Comparison of ENCODE assay signal across 8 cellular contexts in genomic region chr16:678858-679807, GRCh38. TPM values are rescaled to one million over a fixed set of nuclear protein-coding genes. Genes with fewer than 3 reads are reported as not detected.
A peak's percentile ranks its signal among the peaks of the same experiment; 100 is the strongest.
DNase-seq lines count a peak whose midpoint lies in the region; TF ChIP-seq lines count a peak whose summit lies in the region.

No MANE protein-coding gene starts in this region.

- no peaks in the 10 kb centered on the region for H3K9me2 ChIP-seq in hepatocyte (replicated peaks; ENCODE audit: insufficient read depth)

- peaks cover 0 to 26% (median 0%) of the 10 kb centered on the region in 3 donors for H3K36me3 ChIP-seq in Peyer's patch
- peaks cover 13 to 15% of the 10 kb centered on the region in 2 donors for H3K36me3 ChIP-seq in ascending aorta
- no peaks in the 10 kb centered on the region for H3K36me3 ChIP-seq in hepatocyte (replicated peaks; ENCODE audit: insufficient read depth, low read depth)

- peak overlapping the region; percentile 65 for H3K27ac ChIP-seq in HL-60 (replicated peaks)
- H3K27ac ChIP-seq in Peyer's patch = peak overlapping the region; percentile 91 to 97 (median 94)
- peak overlapping the region; percentile 85 to 90 for H3K27ac ChIP-seq in ascending aorta
- H3K27ac ChIP-seq in hepatocyte = peak overlapping the region; percentile 97

- H3K4me1 ChIP-seq in Peyer's patch = peaks cover 13 to 66% (median 42%) of the 10 kb centered on the region in 4 donors
- peaks cover 20 to 32% of the 10 kb centered on the region in 2 donors for H3K4me1 ChIP-seq in ascending aorta
- H3K4me1 ChIP-seq in hepatocyte (ENCODE audit: insufficient read depth) = peaks cover 38% of the 10 kb centered on the region

- intact Hi-C loops in ascending aorta (cut with DNase I) = no loop called here

- no peak for TF ChIP-seq CTCF in HL-60 (IDR thresholded peaks at IDR 0.05; ENCODE audit: insufficient read depth, low read length)
- no peak for TF ChIP-seq CTCF in Peyer's patch (IDR thresholded peaks at IDR 0.05)
- no peak for TF ChIP-seq CTCF in ascending aorta (IDR thresholded peaks at IDR 0.05)
- no peak for TF ChIP-seq CTCF in hepatocyte (IDR thresholded peaks at IDR 0.05; ENCODE audit: poor library complexity)

- TF ChIP-seq POLR2A in Peyer's patch (IDR thresholded peaks at IDR 0.05) = no peak

- peak overlapping the region; percentile 99 for H3K4me2 ChIP-seq in hepatocyte

- peak; percentile 23 for DNase-seq in DMS114 treated with DMSO at 0.1 percent for 48 hours (lab: John Stamatoyannopoulos, UW; ENCODE audit: unreplicated experiment)
- DNase-seq in HL-60 (ENCODE audit: low read depth in 1 of 2, low spot score in 1 of 2) = peak in 1 of 2 experiments; percentile 55
- peak in 2 of 3 donors; percentile 65 to 79 for DNase-seq in Peyer's patch
- peak in 1 of 2 donors; percentile 81 for DNase-seq in ascending aorta (ENCODE audit: low spot score in 2 of 2)
- DNase-seq in hepatocyte (ENCODE audit: low spot score) = peak; percentile 85
- peak; percentile 27 for DNase-seq in renal cortical epithelial cell (ENCODE audit: low read depth)
- DNase-seq in NK-92 treated with Interleukin-12 subunit alpha and Interleukin-12 subunit beta, amount 100 ng/mL, for 24 hours (lab: John Stamatoyannopoulos, UW) = no peak
- DNase-seq in GM19240 (ENCODE audit: insufficient read length, low spot score) = no peak

- no peaks in the 10 kb centered on the region for H3K9me3 ChIP-seq in Peyer's patch
- no peaks in the 10 kb centered on the region for H3K9me3 ChIP-seq in ascending aorta
- no peaks in the 10 kb centered on the region for H3K9me3 ChIP-seq in hepatocyte (ENCODE audit: low read depth)

- H3K27me3 ChIP-seq in HL-60 (ENCODE audit: insufficient read depth, poor library complexity, severe bottlenecking) (no peaks in the 10 kb centered on the region), Peyer's patch (no peaks in the 10 kb centered on the region), ascending aorta (no peaks in the 10 kb centered on the region), hepatocyte (no peaks in the 10 kb centered on the region)

- H3K79me2 ChIP-seq in hepatocyte = peaks cover 32% of the 10 kb centered on the region

- peak overlapping the region; percentile 90 for H2AFZ ChIP-seq in hepatocyte

- peaks cover 27% of the 10 kb centered on the region for H4K20me1 ChIP-seq in hepatocyte (ENCODE audit: insufficient read depth, poor library complexity, severe bottlenecking)

- WGBS in hepatocyte (ENCODE audit: low lambda C conversion rate, missing lambda C conversion rate) = 34% methylated on average over 43 of the region's 51 CpGs

- H3K4me3 ChIP-seq in HL-60 (replicated peaks; ENCODE audit: insufficient read depth, low read length) (peak overlapping the region; percentile 49), Peyer's patch (peak overlapping the region; percentile 73 to 98 (median 94)), ascending aorta (peak overlapping the region; percentile 89 to 90), hepatocyte (peak overlapping the region; percentile 62)

RNA-seq across cellular contexts. Expression of gene STUB1, which starts 1.1 kb away (rescaled TPM):
- 100 to 1,000 TPM in 3 of 4 donors, 10 to 100 TPM in 1; 96.0 to 291 (median 107) TPM for total RNA-seq in Peyer's patch
- total RNA-seq in ascending aorta = 258 TPM
- 116 TPM in 2 replicates for total RNA-seq in hepatocyte
- polyA plus RNA-seq in hepatocyte = 231 and 249 TPM in 2 replicates
- 78.5 and 115 TPM in 2 replicates for total RNA-seq in renal cortical epithelial cell

RNA-seq across cellular contexts. Expression of gene RHBDL1, which starts 3.7 kb away (rescaled TPM):
- total RNA-seq in Peyer's patch (10 to 100 TPM in 2 of 4 donors, 1 to 10 TPM in 2; 4.1 to 13.6 (median 9.9) TPM), ascending aorta (1.1 TPM), hepatocyte (2.3 and 3.4 TPM in 2 replicates), renal cortical epithelial cell (0.94 and 1.6 TPM in 2 replicates)
- 4.2 and 8.1 TPM in 2 replicates for polyA plus RNA-seq in hepatocyte

RNA-seq across cellular contexts. Expression of gene JMJD8, which starts 5.0 kb away (rescaled TPM):
- total RNA-seq in Peyer's patch (10 to 100 TPM; 45.6 to 56.1 (median 51.9) TPM), ascending aorta (158 TPM), hepatocyte (44.3 and 47.8 TPM in 2 replicates), renal cortical epithelial cell (33.5 and 52.3 TPM in 2 replicates)
- polyA plus RNA-seq in hepatocyte = 83.4 and 84.3 TPM in 2 replicates

RNA-seq across cellular contexts. Expression of gene WDR24, which starts 11.1 kb away (rescaled TPM):
- total RNA-seq in Peyer's patch = 10 to 100 TPM in 3 of 4 donors, 1 to 10 TPM in 1; 8.3 to 20.4 (median 15.4) TPM
- total RNA-seq in ascending aorta = 11.4 TPM
- 6.7 and 15.1 TPM in 2 replicates for total RNA-seq in hepatocyte
- polyA plus RNA-seq in hepatocyte = 22.2 and 24.0 TPM in 2 replicates
- total RNA-seq in renal cortical epithelial cell = 1.4 and 7.9 TPM in 2 replicates

RNA-seq across cellular contexts. Expression of gene RHOT2, which starts 11.2 kb away (rescaled TPM):
- total RNA-seq in Peyer's patch (100 to 1,000 TPM; 110 to 416 (median 239) TPM), ascending aorta (41.8 TPM), hepatocyte (41.8 and 63.2 TPM in 2 replicates), renal cortical epithelial cell (31.1 and 43.6 TPM in 2 replicates)
- polyA plus RNA-seq in hepatocyte = 158 and 201 TPM in 2 replicates

Comparison
In these comparisons a context has a peak if more than half of its experiments do, and no peak if none do; other contexts are left out.
1. DNase-seq: peak in DMS114 treated with DMSO at 0.1 percent for 48 hours (single experiment), Peyer's patch (2 of 3), hepatocyte (single experiment) and renal cortical epithelial cell (single experiment); none in NK-92 treated with Interleukin-12 subunit alpha and Interleukin-12 subunit beta, amount 100 ng/mL, for 24 hours (single experiment) and GM19240 (single experiment).
2. Peak in every context shown above with its lines, with median percentiles within 50 percentile points of each other: H3K27ac ChIP-seq and H3K4me3 ChIP-seq.